In genomic region chr22:28981818-28982499, GRCh38 we compare ENCODE assay signal across 15 cellular contexts.
A peak's percentile ranks its signal among the peaks of the same experiment; 100 is the strongest.
DNase-seq lines count a peak whose midpoint lies in the region; FAIRE-seq and TF ChIP-seq lines count a peak whose summit lies in the region.
"Had no signal": no experiment of that assay in that cellular context is flagged by ENCODE, and none has a peak within 500 bp of the region (broad histone marks: within the 10 kb centered on the region; RNA-seq: fewer than 3 reads in every experiment).

No MANE protein-coding gene starts in this region.

- no peak overlapping the region for H3K4me2 ChIP-seq in SK-N-SH

- POLR2A ChIA-PET in SK-N-SH (lab: Yijun Ruan, JAX) = no interaction called here

- H3K9me3 ChIP-seq in SK-N-SH (peaks cover 5% of the 10 kb centered on the region; the same call in 1 of the 2 replicates), spleen (peaks cover 0 to 10% (median 2%) of the 10 kb centered on the region in 8 donors)

- no peaks in the 10 kb centered on the region for H3F3A ChIP-seq in SK-N-SH (replicated peaks; ENCODE audit: insufficient read depth)

- H3K27ac Mint-ChIP-seq in nephron = peak overlapping the region; percentile 82 to 94 (median 82)
- H3K27ac Mint-ChIP-seq: CD14-positive monocyte, IgD-negative memory B cell had no signal

- 93% methylated on average over 14 of the region's 14 CpGs for WGBS in SK-N-SH (ENCODE audit: low lambda C conversion rate)
- 93 to 95% (median 95%) methylated on average over 14 of the region's 14 CpGs for WGBS in spleen, 5 donors

- TF ChIP-seq RAD21 in SK-N-SH (IDR thresholded peaks at IDR 0.05; ENCODE audit: low read length) = no peak

- FAIRE-seq in RCC 7860 (lab: Jason Lieb, UNC) = no peak

- no peak for TF ChIP-seq EP300 in SK-N-SH (IDR thresholded peaks at IDR 0.05; ENCODE audit: borderline replicate concordance in 1 of 2, low read depth in 1 of 2, low read length in 1 of 2)

- H2AFZ ChIP-seq in SK-N-SH (ENCODE audit: low read depth) = no peak overlapping the region

- H3K79me2 ChIP-seq in SK-N-SH (ENCODE audit: insufficient read depth) = peaks cover 16% of the 10 kb centered on the region; the same call in 1 of the 2 replicates

- CTCF ChIA-PET in SK-N-SH (lab: Yijun Ruan, JAX) = interaction anchor here (1.3 kb wide), 1 partner anchor 12 kb away, joined by 4 read pairs; no protein-coding TSS in a partner anchor

- TF ChIP-seq CTCF in nephron (IDR thresholded peaks at IDR 0.05; ENCODE audit: unreplicated experiment in 3 of 3) = no peak
- TF ChIP-seq CTCF in SK-N-SH (IDR thresholded peaks at IDR 0.05) = no peak
- no peak for TF ChIP-seq CTCF in spleen (IDR thresholded peaks at IDR 0.05 in 8 of 11, conservative IDR thresholded peaks at IDR 0.05 in 3 of 11)

- no peaks in the 10 kb centered on the region for H4K20me1 ChIP-seq in SK-N-SH (ENCODE audit: insufficient read depth)

- in situ Hi-C loops in ACHN (cut with HindIII; ENCODE audit: low pct_ligation_motif_present, low pct_unique_long_range_greater_than_20kb, low sequenced_read_pairs) = no loop called here

- H3K4me3 ChIP-seq in SK-N-SH (ENCODE audit: low read depth in 2 of 2, low read length in 1 of 2) = no peak overlapping the region
- H3K4me3 ChIP-seq in spleen = no peak overlapping the region

- no peak for TF ChIP-seq POLR2A in spleen (IDR thresholded peaks at IDR 0.05)

- H3K27me3 ChIP-seq in SK-N-SH (ENCODE audit: insufficient read depth) (no peaks in the 10 kb centered on the region), spleen (replicated peaks in 1 of 7) (peaks cover 0 to 5% (median 0%) of the 10 kb centered on the region in 7 donors)

- intact Hi-C loops in spleen (cut with DNase I; ENCODE audit: low total_unique reads) = no loop called here

- H3K36me3 ChIP-seq in SK-N-SH (replicated peaks in 1 of 2; ENCODE audit: control insufficient read depth in 1 of 2, insufficient read depth in 2 of 2, low read length in 1 of 2) (no peaks in the 10 kb centered on the region), spleen (no peaks in the 10 kb centered on the region)

- H3K9me3 Mint-ChIP-seq in nephron = peaks cover 6% of the 10 kb centered on the region

- peak overlapping the region in 1 of 3 experiments; percentile 38 for H3K4me3 Mint-ChIP-seq in nephron
- H3K4me3 Mint-ChIP-seq: CD14-positive monocyte, IgD-negative memory B cell had no signal

- DNase-seq in ACHN (peak; percentile 53), RCC 7860 (ENCODE audit: low spot score) (peak; percentile 6), kidney glomerular epithelial cell (lab: John Stamatoyannopoulos, UW) (peak; percentile 40), NCI-H2081 treated with DMSO at 0.1 percent for 48 hours (lab: John Stamatoyannopoulos, UW) (no peak), SK-N-SH (no peak), spleen (no peak)
- DNase-seq: HCEC 1CT; NCI-H1105; NCI-H1694; NCI-H226; NK-92 treated with Interleukin-12 subunit alpha and Interleukin-12 subunit beta, amount 100 ng/mL, for 24 hours; RPMI8226 had no signal

- peaks cover 14% of the 10 kb centered on the region in 2 experiments for H3K4me1 ChIP-seq in SK-N-SH (ENCODE audit: control insufficient read depth in 1 of 2, insufficient read depth in 2 of 2, low read depth in 1 of 2, low read length in 1 of 2)
- peaks cover 0 to 3% (median 0%) of the 10 kb centered on the region in 6 donors for H3K4me1 ChIP-seq in spleen

- no peak overlapping the region for H3K27ac ChIP-seq in SK-N-SH (ENCODE audit: low read depth in 2 of 2, low read length in 1 of 2)
- no peak overlapping the region for H3K27ac ChIP-seq in spleen

- H3K9me2 ChIP-seq in SK-N-SH = no peaks in the 10 kb centered on the region

- H3K27me3 Mint-ChIP-seq in nephron (ENCODE audit: low read depth) = no peaks in the 10 kb centered on the region

- peaks cover 17% of the 10 kb centered on the region for H3K36me3 Mint-ChIP-seq in nephron (ENCODE audit: low read depth)
- H3K36me3 Mint-ChIP-seq: CD14-positive monocyte, IgD-negative memory B cell had no signal

- peaks cover 82% of the 10 kb centered on the region for H3K4me1 Mint-ChIP-seq in nephron

- H3K9ac ChIP-seq in SK-N-SH = no peak overlapping the region

TF ChIP-seq in SK-N-SH, 30 proteins besides CTCF, POLR2A, EP300 and RAD21:
- TF ChIP-seq FOSL2 (IDR thresholded peaks at IDR 0.05; ENCODE audit: borderline replicate concordance, low read depth) (no peak), EZH2phosphoT487 (IDR thresholded peaks at IDR 0.05; ENCODE audit: borderline replicate concordance, low read depth) (no peak), NRF1 (IDR thresholded peaks at IDR 0.05; ENCODE audit: low read depth, low read length) (no peak), USF1 (IDR thresholded peaks at IDR 0.05; ENCODE audit: borderline replicate concordance, low read depth) (no peak), SIN3A (IDR thresholded peaks at IDR 0.05; ENCODE audit: borderline replicate concordance, low read depth, low read length) (no peak), MAX (IDR thresholded peaks at IDR 0.05; ENCODE audit: low read depth) (no peak), RCOR1 (IDR thresholded peaks at IDR 0.05; ENCODE audit: low read length) (no peak), JUND (IDR thresholded peaks at IDR 0.05) (no peak), NFIC (IDR thresholded peaks at IDR 0.05; ENCODE audit: borderline replicate concordance) (no peak), ZBTB33 (IDR thresholded peaks at IDR 0.05; ENCODE audit: borderline replicate concordance, low read depth) (no peak), TAF1 (IDR thresholded peaks at IDR 0.05; ENCODE audit: borderline replicate concordance, low read depth, low read length) (no peak), GATA2 (CRISPR knock-in tag; IDR thresholded peaks at IDR 0.05) (no peak), CHD2 (IDR thresholded peaks at IDR 0.05; ENCODE audit: low read length, partially characterized antibody) (no peak), IRF3 (IDR thresholded peaks at IDR 0.05; ENCODE audit: low read depth, low read length) (no peak), FOXJ3 (CRISPR knock-in tag; IDR thresholded peaks at IDR 0.05) (no peak), REST (IDR thresholded peaks at IDR 0.05; ENCODE audit: low read depth, low read length) (no peak)

Comparison
In these comparisons a context has a peak if more than half of its experiments do, and no peak if none do; other contexts are left out.
1. DNase-seq: peak in ACHN (single experiment), RCC 7860 (single experiment) and kidney glomerular epithelial cell (single experiment); none in NCI-H2081 treated with DMSO at 0.1 percent for 48 hours (single experiment), SK-N-SH (single experiment) and spleen (single experiment).